ENCODE assay signal across 1 cellular context in the genomic region with DNA sequence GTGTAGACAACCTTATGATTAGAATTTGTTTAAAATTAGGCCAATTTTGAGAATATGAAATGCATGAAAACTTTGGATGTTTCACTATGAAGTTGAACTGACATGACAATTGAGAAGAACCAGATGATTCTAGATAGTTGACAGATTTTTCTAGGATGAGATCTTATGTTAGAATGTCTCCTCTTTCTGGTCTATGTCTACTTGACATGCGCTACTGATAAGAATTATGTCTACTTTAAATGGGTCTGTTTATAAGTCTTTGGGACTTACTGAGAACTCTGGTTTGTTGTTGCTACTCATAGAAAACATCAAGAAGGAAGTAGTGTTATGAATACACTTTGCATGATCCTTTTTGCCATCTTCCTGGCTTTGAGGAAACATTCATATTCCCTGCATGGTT.
TF ChIP-seq lines count a peak whose summit lies in the region.

No MANE protein-coding gene starts in this region.

TF ChIP-seq in K562, 482 proteins besides CTCF, POLR2A, EP300 and RAD21 (continued from another document):
- TF ChIP-seq, protein P1, sequence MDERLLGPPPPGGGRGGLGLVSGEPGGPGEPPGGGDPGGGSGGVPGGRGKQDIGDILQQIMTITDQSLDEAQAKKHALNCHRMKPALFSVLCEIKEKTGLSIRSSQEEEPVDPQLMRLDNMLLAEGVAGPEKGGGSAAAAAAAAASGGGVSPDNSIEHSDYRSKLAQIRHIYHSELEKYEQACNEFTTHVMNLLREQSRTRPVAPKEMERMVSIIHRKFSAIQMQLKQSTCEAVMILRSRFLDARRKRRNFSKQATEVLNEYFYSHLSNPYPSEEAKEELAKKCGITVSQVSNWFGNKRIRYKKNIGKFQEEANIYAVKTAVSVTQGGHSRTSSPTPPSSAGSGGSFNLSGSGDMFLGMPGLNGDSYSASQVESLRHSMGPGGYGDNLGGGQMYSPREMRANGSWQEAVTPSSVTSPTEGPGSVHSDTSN (CRISPR knock-in tag; IDR thresholded peaks at IDR 0.05; ENCODE audit: low read depth) = no peak
- TF ChIP-seq, protein P1 (tag; conservative IDR thresholded peaks at IDR 0.05; ENCODE audit: low read depth) = peak; percentile 47; the same call in 1 of the 2 replicates
- TF ChIP-seq KDM1A (IDR thresholded peaks at IDR 0.05) (no peak), L3MBTL2 (IDR thresholded peaks at IDR 0.05) (no peak)
